In the genomic region with DNA sequence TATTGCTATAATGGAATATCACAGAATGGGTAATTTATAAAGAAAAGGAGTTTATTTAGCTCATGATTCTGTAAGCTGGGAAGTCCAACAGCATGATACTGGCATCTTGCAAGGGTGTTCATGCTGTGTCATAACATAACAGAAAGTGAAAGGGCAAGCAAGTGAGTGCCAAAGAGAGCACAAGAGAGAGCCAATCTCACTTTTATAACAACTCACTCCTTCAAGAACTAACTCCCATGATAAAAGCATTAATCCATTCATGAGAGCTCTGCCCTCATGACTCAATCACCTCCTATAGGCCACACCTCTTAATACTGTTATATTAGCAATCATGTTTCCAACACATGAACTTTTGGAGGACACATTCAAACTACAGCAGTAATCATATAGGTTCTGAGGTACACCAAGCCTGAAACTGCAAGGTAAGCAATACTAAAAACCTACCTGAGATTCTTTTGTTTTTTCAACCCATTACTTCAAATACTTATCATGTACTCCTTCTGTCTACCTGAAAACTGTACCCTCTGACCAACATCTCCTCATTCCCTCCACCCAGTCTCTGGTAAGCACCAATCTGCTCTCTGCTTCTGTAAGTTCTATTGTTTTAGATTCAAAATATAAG, we compare ENCODE assay signal across 24 cellular contexts.
DNase-seq lines count a peak whose midpoint lies in the region; ATAC-seq, FAIRE-seq and TF ChIP-seq lines count a peak whose summit lies in the region.
"Had no signal": no experiment of that assay in that cellular context is flagged by ENCODE, and none has a peak within 500 bp of the region (broad histone marks: within the 10 kb centered on the region; RNA-seq: fewer than 3 reads in every experiment).

No MANE protein-coding gene starts in this region.

- ATAC-seq in activated CD8-positive, alpha-beta T cell treated with anti-CD3 and anti-CD28 coated beads for 36 hours, result peak; percentile 27
- no peak for ATAC-seq in activated CD8-positive, alpha-beta T cell treated with anti-CD3 and anti-CD28 coated beads, Interleukin-2, amount 10 ng/mL, durations not matched to agents 7 days and 5 days
- peak; percentile 63 for ATAC-seq in HG02623 (IDR thresholded peaks at IDR 0.05; ENCODE audit: unreplicated experiment)
- ATAC-seq in GM12878, result peak; percentile 64
- ATAC-seq in body of pancreas, result no peak
- ATAC-seq: heart right ventricle had no signal

- in situ Hi-C loops in GM12878 (cut with MboI), result no loop called here

- H3K4me1 Mint-ChIP-seq in activated CD8-positive, alpha-beta T cell treated with anti-CD3 and anti-CD28 coated beads for 36 hours (ENCODE audit: low read depth), result peaks cover 5% of the 10 kb centered on the region
- no peaks in the 10 kb centered on the region for H3K4me1 Mint-ChIP-seq in activated CD8-positive, alpha-beta T cell treated with anti-CD3 and anti-CD28 coated beads, Interleukin-2, amount 10 ng/mL, durations not matched to agents 7 days and 5 days (ENCODE audit: low read depth)
- H3K4me1 Mint-ChIP-seq: CD8-positive, alpha-beta memory T cell; naive B cell had no signal

- POLR2A ChIA-PET in activated CD8-positive, alpha-beta T cell treated with anti-CD3 and anti-CD28 coated beads for 36 hours (lab: Charles Lee), result no interaction called here
- POLR2A ChIA-PET in activated CD8-positive, alpha-beta T cell treated with anti-CD3 and anti-CD28 coated beads, Interleukin-2, amount 10 ng/mL, durations not matched to agents 7 days and 5 days (lab: Charles Lee), result no interaction called here
- POLR2A ChIA-PET in GM12878 (lab: Charles Lee), result no interaction called here

- no peak for FAIRE-seq in GM12878 (lab: Jason Lieb, UNC)

- H3K9ac ChIP-seq in GM12878 (ENCODE audit: control insufficient read depth, insufficient read depth, low read length), result no peak overlapping the region

- no peak for TF ChIP-seq EP300 in GM12878 (IDR thresholded peaks at IDR 0.05; ENCODE audit: borderline replicate concordance in 1 of 2, control insufficient read depth in 1 of 2, low read depth in 2 of 2, low read length in 2 of 2)

- BruUV-seq in GM12878 (replicated peaks; lab: Mats Ljungman, UMichigan), result no TSS peak

- H3K4me1 ChIP-seq in GM12878 (ENCODE audit: control insufficient read depth, insufficient read depth, low read length), result no peaks in the 10 kb centered on the region
- no peaks in the 10 kb centered on the region for H3K4me1 ChIP-seq in body of pancreas
- H3K4me1 ChIP-seq: heart right ventricle, upper lobe of left lung had no signal

- H3K9me3 ChIP-seq in GM12878 (replicated peaks; ENCODE audit: control insufficient read depth, insufficient read depth, low read length) (no peaks in the 10 kb centered on the region), body of pancreas (no peaks in the 10 kb centered on the region)
- H3K9me3 ChIP-seq: heart right ventricle, upper lobe of left lung had no signal

- no peaks in the 10 kb centered on the region for H3K79me2 ChIP-seq in GM12878 (ENCODE audit: control insufficient read depth, insufficient read depth, low read length)

- TF ChIP-seq POLR2A in GM12878 (IDR thresholded peaks at IDR 0.05; ENCODE audit: low read depth, low read length), result no peak
- no peak for TF ChIP-seq POLR2A in body of pancreas (IDR thresholded peaks at IDR 0.05)

- DNase-seq in activated CD8-positive, alpha-beta T cell treated with anti-CD3 and anti-CD28 coated beads for 36 hours, result no peak
- DNase-seq in activated CD8-positive, alpha-beta T cell treated with anti-CD3 and anti-CD28 coated beads, Interleukin-2, amount 10 ng/mL, durations not matched to agents 7 days and 5 days, result no peak
- DNase-seq in GM12878 (ENCODE audit: low read depth, low spot score), result peak; percentile 2
- peak; percentile 6 for DNase-seq in smooth muscle cell of the brain vasculature (ENCODE audit: low read depth, low spot score)
- DNase-seq in body of pancreas, result no peak
- DNase-seq in cerebellar nuclear complex (lab: John Stamatoyannopoulos, UW), result no peak
- DNase-seq in GM19238 (ENCODE audit: insufficient read length, low spot score), result no peak
- DNase-seq: 8988T; activated CD4-positive, alpha-beta T cell treated with anti-CD3 and anti-CD28 coated beads for 4 hours; activated naive CD4-positive, alpha-beta T cell treated with anti-CD3 and anti-CD28 coated beads, Interleukin-2, amount 50 U/mL, for 16 hours; CD8-positive, alpha-beta memory T cell; heart right ventricle; HFFc6; Kasumi-1; mesendoderm; naive B cell; NCI-H1048; NCI-H1694 treated with DMSO at 0.1 percent for 48 hours; NCI-H2171 treated with DMSO at 0.1 percent for 48 hours; NCI-H526; nucleus accumbens; substantia nigra; upper lobe of left lung had no signal

- RAD21 ChIA-PET in GM12878 (lab: Charles Lee; ENCODE audit: unreplicated experiment), result no interaction called here

- H3K27me3 ChIP-seq in GM12878 (replicated peaks in 1 of 2; ENCODE audit: control insufficient read depth in 2 of 2, insufficient read depth in 2 of 2, low read length in 1 of 2) (no peaks in the 10 kb centered on the region), body of pancreas (no peaks in the 10 kb centered on the region)
- H3K27me3 ChIP-seq: heart right ventricle, upper lobe of left lung had no signal

- H3K27me3 Mint-ChIP-seq in activated CD8-positive, alpha-beta T cell treated with anti-CD3 and anti-CD28 coated beads for 36 hours, result no peaks in the 10 kb centered on the region
- no peaks in the 10 kb centered on the region for H3K27me3 Mint-ChIP-seq in activated CD8-positive, alpha-beta T cell treated with anti-CD3 and anti-CD28 coated beads, Interleukin-2, amount 10 ng/mL, durations not matched to agents 7 days and 5 days (ENCODE audit: low read depth)
- H3K27me3 Mint-ChIP-seq: CD8-positive, alpha-beta memory T cell had no signal

- no peaks in the 10 kb centered on the region for H3K36me3 Mint-ChIP-seq in activated CD8-positive, alpha-beta T cell treated with anti-CD3 and anti-CD28 coated beads for 36 hours (ENCODE audit: low read depth)
- H3K36me3 Mint-ChIP-seq in activated CD8-positive, alpha-beta T cell treated with anti-CD3 and anti-CD28 coated beads, Interleukin-2, amount 10 ng/mL, durations not matched to agents 7 days and 5 days (ENCODE audit: low read depth), result no peaks in the 10 kb centered on the region
- H3K36me3 Mint-ChIP-seq: naive B cell had no signal

- no peak for TF ChIP-seq RAD21 in GM12878 (IDR thresholded peaks at IDR 0.05; ENCODE audit: insufficient read depth, low read depth, low read length)

- no peak overlapping the region for H3K4me3 Mint-ChIP-seq in activated CD8-positive, alpha-beta T cell treated with anti-CD3 and anti-CD28 coated beads for 36 hours
- no peak overlapping the region for H3K4me3 Mint-ChIP-seq in activated CD8-positive, alpha-beta T cell treated with anti-CD3 and anti-CD28 coated beads, Interleukin-2, amount 10 ng/mL, durations not matched to agents 7 days and 5 days
- H3K4me3 Mint-ChIP-seq: CD8-positive, alpha-beta memory T cell; HFFc6 had no signal

- SMC1A ChIA-PET in GM12878 (lab: Charles Lee; ENCODE audit: uncharacterized antibody, unreplicated experiment), result no interaction called here

- intact Hi-C loops in activated CD8-positive, alpha-beta T cell treated with anti-CD3 and anti-CD28 coated beads for 36 hours (cut with micrococcal nuclease), result no loop called here
- intact Hi-C loops in GM12878 (cut with micrococcal nuclease; ENCODE audit: unreplicated experiment), result no loop called here
- intact Hi-C loops in body of pancreas (cut with DNase I), result no loop called here

- CTCF ChIA-PET in activated CD8-positive, alpha-beta T cell treated with anti-CD3 and anti-CD28 coated beads for 36 hours (lab: Charles Lee), result interaction anchor here (0.6 kb wide), 1 partner anchor 937 kb away, joined by 4 read pairs; no protein-coding TSS in a partner anchor
- CTCF ChIA-PET in activated CD8-positive, alpha-beta T cell treated with anti-CD3 and anti-CD28 coated beads, Interleukin-2, amount 10 ng/mL, durations not matched to agents 7 days and 5 days (lab: Charles Lee), result no interaction called here
- CTCF ChIA-PET in GM12878 (lab: Yijun Ruan, JAX), result no interaction called here

- no peak overlapping the region for H3K4me2 ChIP-seq in GM12878 (ENCODE audit: control insufficient read depth, insufficient read depth)

- H3K27ac Mint-ChIP-seq in activated CD8-positive, alpha-beta T cell treated with anti-CD3 and anti-CD28 coated beads for 36 hours, result no peak overlapping the region
- no peak overlapping the region for H3K27ac Mint-ChIP-seq in activated CD8-positive, alpha-beta T cell treated with anti-CD3 and anti-CD28 coated beads, Interleukin-2, amount 10 ng/mL, durations not matched to agents 7 days and 5 days
- H3K27ac Mint-ChIP-seq: CD8-positive, alpha-beta memory T cell; HFFc6; naive B cell had no signal

- no peak overlapping the region for H3K27ac ChIP-seq in GM12878 (ENCODE audit: control insufficient read depth, insufficient read depth)
- no peak overlapping the region for H3K27ac ChIP-seq in body of pancreas
- H3K27ac ChIP-seq: heart right ventricle, upper lobe of left lung had no signal

- H3K36me3 ChIP-seq in GM12878 (ENCODE audit: control insufficient read depth in 2 of 2, insufficient read depth in 2 of 2, low read length in 1 of 2) (no peaks in the 10 kb centered on the region), body of pancreas (replicated peaks in 1 of 2; ENCODE audit: insufficient read depth in 1 of 2, low read depth in 2 of 2) (no peaks in the 10 kb centered on the region)
- H3K36me3 ChIP-seq: heart right ventricle, upper lobe of left lung had no signal

- no peak overlapping the region for H2AFZ ChIP-seq in GM12878 (ENCODE audit: control insufficient read depth, low read depth, low read length)

- no peaks in the 10 kb centered on the region for H4K20me1 ChIP-seq in GM12878 (ENCODE audit: control insufficient read depth, insufficient read depth)

- TF ChIP-seq CTCF in activated CD8-positive, alpha-beta T cell treated with anti-CD3 and anti-CD28 coated beads for 36 hours (IDR thresholded peaks at IDR 0.05), result no peak
- TF ChIP-seq CTCF in GM12878 (IDR thresholded peaks at IDR 0.05 in 2 of 3, conservative IDR thresholded peaks at IDR 0.05 in 1 of 3; ENCODE audit: control insufficient read depth in 2 of 3, extremely low read depth in 1 of 3, insufficient read depth in 1 of 3, low read depth in 3 of 3, low read length in 3 of 3) (no peak), body of pancreas (IDR thresholded peaks at IDR 0.05) (no peak)

- peaks cover 3% of the 10 kb centered on the region for H3K9me3 Mint-ChIP-seq in activated CD8-positive, alpha-beta T cell treated with anti-CD3 and anti-CD28 coated beads for 36 hours
- H3K9me3 Mint-ChIP-seq in activated CD8-positive, alpha-beta T cell treated with anti-CD3 and anti-CD28 coated beads, Interleukin-2, amount 10 ng/mL, durations not matched to agents 7 days and 5 days (ENCODE audit: insufficient read depth), result no peaks in the 10 kb centered on the region
- H3K9me3 Mint-ChIP-seq: HFFc6 had no signal

- H3K4me3 ChIP-seq in GM12878 (no peak overlapping the region), body of pancreas (no peak overlapping the region)
- H3K4me3 ChIP-seq: heart right ventricle, upper lobe of left lung had no signal

TF ChIP-seq in GM12878, 131 proteins besides CTCF, POLR2A, EP300 and RAD21 (continues in another document):
- TF ChIP-seq RCOR1 (conservative IDR thresholded peaks at IDR 0.05; ENCODE audit: low read depth, low read length) (no peak), PAX8 (IDR thresholded peaks at IDR 0.05) (no peak)

Comparison
In these comparisons a context has a peak if more than half of its experiments do, and no peak if none do; other contexts are left out.
1. ATAC-seq: peak in activated CD8-positive, alpha-beta T cell treated with anti-CD3 and anti-CD28 coated beads for 36 hours (single experiment), HG02623 (single experiment) and GM12878 (single experiment); none in activated CD8-positive, alpha-beta T cell treated with anti-CD3 and anti-CD28 coated beads, Interleukin-2, amount 10 ng/mL, durations not matched to agents 7 days and 5 days (single experiment) and body of pancreas (single experiment).
2. DNase-seq: peak in GM12878 (single experiment) and smooth muscle cell of the brain vasculature (single experiment); none in activated CD8-positive, alpha-beta T cell treated with anti-CD3 and anti-CD28 coated beads for 36 hours (single experiment), activated CD8-positive, alpha-beta T cell treated with anti-CD3 and anti-CD28 coated beads, Interleukin-2, amount 10 ng/mL, durations not matched to agents 7 days and 5 days (single experiment), body of pancreas (0 of 4), cerebellar nuclear complex (0 of 2) and GM19238 (single experiment).